ENCODE assay signal across 8 cellular contexts in genomic region chr1:206203364-206204158, GRCh38. TPM values are rescaled to one million over a fixed set of nuclear protein-coding genes. Genes with fewer than 3 reads are reported as not detected.
DNase-seq lines count a peak whose midpoint lies in the region; ATAC-seq and TF ChIP-seq lines count a peak whose summit lies in the region.
"Not testable (repeated sequence)": the region's sequence is repeated elsewhere in the genome, so short reads cannot be mapped to it uniquely, and the experiment has no call there.

SRGAP2 (plus strand) TSS chr1:206203541; CDS start chr1:206205971, 2,430 bp downstream.

- TF ChIP-seq EP300 in sigmoid colon (IDR thresholded peaks at IDR 0.05): not testable (repeated sequence)

- peak within 1 kb of the TSS; percentile 83 for H3K27ac Mint-ChIP-seq in activated CD4-positive, alpha-beta T cell treated with anti-CD3 and anti-CD28 coated beads, Interleukin-2, amount 10 ng/mL, durations not matched to agents 7 days and 5 days
- H3K27ac Mint-ChIP-seq in chondrocyte (ENCODE audit: unreplicated experiment): peak within 1 kb of the TSS; percentile 87

- intact Hi-C loops in sigmoid colon (cut with DNase I); vagina (cut with DNase I): not testable (repeated sequence)

- H3K27me3 Mint-ChIP-seq in activated CD4-positive, alpha-beta T cell treated with anti-CD3 and anti-CD28 coated beads, Interleukin-2, amount 10 ng/mL, durations not matched to agents 7 days and 5 days; chondrocyte (ENCODE audit: low read depth): not testable (repeated sequence)

- H3K4me3 ChIP-seq in sigmoid colon (peak within 1 kb of the TSS; percentile 45 to 57 (median 55)), vagina (peak within 1 kb of the TSS; percentile 43 to 49)

- H3K9me3 ChIP-seq in sigmoid colon, vagina: not testable (repeated sequence)

- peak within 1 kb of the TSS; percentile 88 to 90 (median 89) for H3K27ac ChIP-seq in sigmoid colon
- H3K27ac ChIP-seq in vagina: peak within 1 kb of the TSS; percentile 75

- not testable (repeated sequence) for H3K4me1 Mint-ChIP-seq in activated CD4-positive, alpha-beta T cell treated with anti-CD3 and anti-CD28 coated beads, Interleukin-2, amount 10 ng/mL, durations not matched to agents 7 days and 5 days; chondrocyte (ENCODE audit: low read depth)

- 0% methylated on average over 29 to 32 of the region's 63 CpGs for WGBS in sigmoid colon, 2 donors

- CTCF ChIA-PET in activated CD4-positive, alpha-beta T cell treated with anti-CD3 and anti-CD28 coated beads, Interleukin-2, amount 10 ng/mL, durations not matched to agents 7 days and 5 days (lab: Charles Lee): not testable (repeated sequence)

- peak; percentile 3 for ATAC-seq in GM19035 (IDR thresholded peaks at IDR 0.05; ENCODE audit: unreplicated experiment)
- peak; percentile 3 for ATAC-seq in HG03460 (IDR thresholded peaks at IDR 0.05; ENCODE audit: unreplicated experiment)

- H3K36me3 Mint-ChIP-seq in activated CD4-positive, alpha-beta T cell treated with anti-CD3 and anti-CD28 coated beads, Interleukin-2, amount 10 ng/mL, durations not matched to agents 7 days and 5 days (ENCODE audit: low read depth); chondrocyte (ENCODE audit: low read depth): not testable (repeated sequence)

- not testable (repeated sequence) for H3K36me3 ChIP-seq in sigmoid colon, vagina

- H3K4me3 Mint-ChIP-seq in activated CD4-positive, alpha-beta T cell treated with anti-CD3 and anti-CD28 coated beads, Interleukin-2, amount 10 ng/mL, durations not matched to agents 7 days and 5 days: peak within 1 kb of the TSS; percentile 79
- peak within 1 kb of the TSS; percentile 77 for H3K4me3 Mint-ChIP-seq in chondrocyte (ENCODE audit: unreplicated experiment)

- DNase-seq in NCI-H774 (lab: John Stamatoyannopoulos, UW) (peak; percentile 0), chondrocyte (ENCODE audit: low spot score) (peak; percentile 61), iris pigment epithelial cell (ENCODE audit: low read depth) (peak; percentile 65), sigmoid colon (peak; percentile 88), vagina (ENCODE audit: extremely low spot score in 2 of 2) (peak in 1 of 2 donors; percentile 80)
- peak; percentile 56 for DNase-seq in activated CD4-positive, alpha-beta T cell treated with anti-CD3 and anti-CD28 coated beads, Interleukin-2, amount 10 ng/mL, durations not matched to agents 7 days and 5 days

- POLR2A ChIA-PET in activated CD4-positive, alpha-beta T cell treated with anti-CD3 and anti-CD28 coated beads, Interleukin-2, amount 10 ng/mL, durations not matched to agents 7 days and 5 days (lab: Charles Lee): not testable (repeated sequence)

- TF ChIP-seq POLR2A in sigmoid colon (IDR thresholded peaks at IDR 0.05); vagina (IDR thresholded peaks at IDR 0.05): not testable (repeated sequence)

- TF ChIP-seq CTCF in chondrocyte (IDR thresholded peaks at IDR 0.05); sigmoid colon (IDR thresholded peaks at IDR 0.05); vagina (IDR thresholded peaks at IDR 0.05): not testable (repeated sequence)

- H3K27me3 ChIP-seq in sigmoid colon, vagina: not testable (repeated sequence)

- not testable (repeated sequence) for H3K9me3 Mint-ChIP-seq in activated CD4-positive, alpha-beta T cell treated with anti-CD3 and anti-CD28 coated beads, Interleukin-2, amount 10 ng/mL, durations not matched to agents 7 days and 5 days; chondrocyte (ENCODE audit: low read depth)

- not testable (repeated sequence) for H3K4me1 ChIP-seq in sigmoid colon, vagina

RNA-seq across cellular contexts. Expression of gene SRGAP2, which starts in this region (rescaled TPM):
- 10 to 100 TPM; 80.9 to 92.4 TPM for total RNA-seq in activated CD4-positive, alpha-beta T cell treated with anti-CD3 and anti-CD28 coated beads, Interleukin-2, amount 10 ng/mL, durations not matched to agents 7 days and 5 days
- total RNA-seq in chondrocyte (43.0 to 65.2 TPM (median 50.4 TPM) in 3 replicates), sigmoid colon (10 to 100 TPM; 27.8 to 60.4 (median 32.5) TPM), vagina (60.2 TPM)
- polyA plus RNA-seq in sigmoid colon: 10 to 100 TPM in 1 of 3 donors, 1 to 10 TPM in 2; 1.6 to 17.0 (median 3.6) TPM
